ENCODE assay signal across 8 cellular contexts in genomic region chrX:12979011-12979629, GRCh38. TPM values are rescaled to one million over a fixed set of nuclear protein-coding genes. Genes with fewer than 3 reads are reported as not detected.
A peak's percentile ranks its signal among the peaks of the same experiment; 100 is the strongest.
DNase-seq lines count a peak whose midpoint lies in the region; ATAC-seq and TF ChIP-seq lines count a peak whose summit lies in the region.

No MANE protein-coding gene starts in this region.

- WGBS in aorta, 2 donors: 4 to 28% methylated on average over 6 of the region's 6 CpGs

- peak overlapping the region; percentile 94 for H3K4me3 Mint-ChIP-seq in stimulated activated naive CD8-positive, alpha-beta T cell treated with anti-CD3 and anti-CD28 coated beads, Interleukin-15, Interleukin-2, amounts not matched to agents 100 ng/mL and 50 ng/mL, for 24 hours
- H3K4me3 Mint-ChIP-seq in activated naive CD8-positive, alpha-beta T cell: peak overlapping the region; percentile 96
- H3K4me3 Mint-ChIP-seq in mesothelial cell of epicardium: peak overlapping the region; percentile 93

- no peaks in the 10 kb centered on the region for H3K36me3 ChIP-seq in aorta (ENCODE audit: control insufficient read depth in 1 of 2, insufficient read depth in 2 of 2, low read length in 1 of 2)

- peak overlapping the region; percentile 95 for H3K27ac Mint-ChIP-seq in stimulated activated naive CD8-positive, alpha-beta T cell treated with anti-CD3 and anti-CD28 coated beads, Interleukin-15, Interleukin-2, amounts not matched to agents 100 ng/mL and 50 ng/mL, for 24 hours
- peak overlapping the region; percentile 91 for H3K27ac Mint-ChIP-seq in activated naive CD8-positive, alpha-beta T cell
- H3K27ac Mint-ChIP-seq in mesothelial cell of epicardium: peak overlapping the region; percentile 95

- H3K27me3 Mint-ChIP-seq in stimulated activated naive CD8-positive, alpha-beta T cell treated with anti-CD3 and anti-CD28 coated beads, Interleukin-15, Interleukin-2, amounts not matched to agents 100 ng/mL and 50 ng/mL, for 24 hours: no peaks in the 10 kb centered on the region
- H3K27me3 Mint-ChIP-seq in activated naive CD8-positive, alpha-beta T cell: no peaks in the 10 kb centered on the region
- H3K27me3 Mint-ChIP-seq in mesothelial cell of epicardium (ENCODE audit: low read depth): no peaks in the 10 kb centered on the region

- no peak for DNase-seq in stimulated activated naive CD8-positive, alpha-beta T cell treated with anti-CD3 and anti-CD28 coated beads, Interleukin-15, Interleukin-2, amounts not matched to agents 100 U/mL and 50 U/mL, for 24 hours
- DNase-seq in mesothelial cell of epicardium (ENCODE audit: low spot score in 2 of 2, unreplicated experiment in 2 of 2): no peak
- DNase-seq in aorta: no peak
- DNase-seq in NCI-H524 (lab: John Stamatoyannopoulos, UW): no peak
- DNase-seq in iPS-NIHi11 (ENCODE audit: low spot score): no peak
- DNase-seq in hippocampal formation (lab: John Stamatoyannopoulos, UW): no peak

- no peaks in the 10 kb centered on the region for H3K9me3 ChIP-seq in aorta (ENCODE audit: control insufficient read depth, low read length)

- no peaks in the 10 kb centered on the region for H3K9me3 Mint-ChIP-seq in stimulated activated naive CD8-positive, alpha-beta T cell treated with anti-CD3 and anti-CD28 coated beads, Interleukin-15, Interleukin-2, amounts not matched to agents 100 ng/mL and 50 ng/mL, for 24 hours
- H3K9me3 Mint-ChIP-seq in activated naive CD8-positive, alpha-beta T cell (ENCODE audit: low read depth): no peaks in the 10 kb centered on the region
- H3K9me3 Mint-ChIP-seq in mesothelial cell of epicardium: peaks cover 16% of the 10 kb centered on the region

- ATAC-seq in stimulated activated naive CD8-positive, alpha-beta T cell treated with anti-CD3 and anti-CD28 coated beads, Interleukin-15, Interleukin-2, amounts not matched to agents 100 U/mL and 50 U/mL, for 24 hours: no peak
- ATAC-seq in aorta (ENCODE audit: low FRiP score): no peak

- H3K4me1 Mint-ChIP-seq in stimulated activated naive CD8-positive, alpha-beta T cell treated with anti-CD3 and anti-CD28 coated beads, Interleukin-15, Interleukin-2, amounts not matched to agents 100 ng/mL and 50 ng/mL, for 24 hours (ENCODE audit: low read depth): peaks cover 64% of the 10 kb centered on the region
- H3K4me1 Mint-ChIP-seq in activated naive CD8-positive, alpha-beta T cell (ENCODE audit: low read depth): peaks cover 49% of the 10 kb centered on the region
- H3K4me1 Mint-ChIP-seq in mesothelial cell of epicardium: peaks cover 23% of the 10 kb centered on the region

- no peak overlapping the region for H3K4me3 ChIP-seq in aorta (ENCODE audit: low read length in 2 of 2)

- peaks cover 0 to 2% of the 10 kb centered on the region in 2 donors for H3K4me1 ChIP-seq in aorta (ENCODE audit: control insufficient read depth in 1 of 2, insufficient read depth in 2 of 2, low read length in 2 of 2)

- no peaks in the 10 kb centered on the region for H3K27me3 ChIP-seq in aorta (ENCODE audit: control insufficient read depth in 1 of 2, insufficient read depth in 2 of 2, low read length in 1 of 2)

- peaks cover 38% of the 10 kb centered on the region for H3K36me3 Mint-ChIP-seq in stimulated activated naive CD8-positive, alpha-beta T cell treated with anti-CD3 and anti-CD28 coated beads, Interleukin-15, Interleukin-2, amounts not matched to agents 100 ng/mL and 50 ng/mL, for 24 hours (ENCODE audit: low read depth)
- peaks cover 13% of the 10 kb centered on the region for H3K36me3 Mint-ChIP-seq in activated naive CD8-positive, alpha-beta T cell
- H3K36me3 Mint-ChIP-seq in mesothelial cell of epicardium: peaks cover 12% of the 10 kb centered on the region

- intact Hi-C loops in aorta (cut with DNase I): loop anchor here (5.0 to 10.0 kb wide), 2 partner anchors 123 to 396 kb away; no protein-coding TSS in a partner anchor

- peak overlapping the region; percentile 16 to 57 for H3K27ac ChIP-seq in aorta (ENCODE audit: low read depth in 1 of 2, low read length in 2 of 2)

- no peak for TF ChIP-seq CTCF in mesothelial cell of epicardium (IDR thresholded peaks at IDR 0.05; ENCODE audit: unreplicated experiment)

RNA-seq across cellular contexts. Expression of gene TMSB4X, which starts 4.2 kb away (rescaled TPM):
- total RNA-seq in mesothelial cell of epicardium: 2,120 to 2,167 TPM (median 2,121 TPM) in 3 replicates
- 1,000 to 10,000 TPM; 2,762 to 3,390 TPM for total RNA-seq in aorta
- polyA plus RNA-seq in aorta: over 10,000 TPM in 1 of 2 donors, 1,000 to 10,000 TPM in 1; 8,938 to 17,543 TPM
